Comparison of ENCODE assay signal across 12 cellular contexts in genomic region chr9:81535542-81536241, GRCh38.
A peak's percentile ranks its signal among the peaks of the same experiment; 100 is the strongest.
DNase-seq lines count a peak whose midpoint lies in the region; ATAC-seq, FAIRE-seq and TF ChIP-seq lines count a peak whose summit lies in the region.
"Had no signal": no experiment of that assay in that cellular context is flagged by ENCODE, and none has a peak within 500 bp of the region (broad histone marks: within the 10 kb centered on the region; RNA-seq: fewer than 3 reads in every experiment).

No MANE protein-coding gene starts in this region.

- POLR2A ChIA-PET in HepG2 (lab: Yijun Ruan, JAX) = interaction anchor here (1.4 kb wide), 2 partner anchors 52 to 151 kb away, joined by 5 read pairs; no protein-coding TSS in a partner anchor
- POLR2A ChIA-PET in activated CD4-positive, alpha-beta memory T cell treated with anti-CD3 and anti-CD28 coated beads for 36 hours (lab: Charles Lee) = no interaction called here

- peak overlapping the region; percentile 25 for H3K4me2 ChIP-seq in HepG2 (ENCODE audit: low read depth, low read length)

- peak overlapping the region; percentile 56 for H3K27ac ChIP-seq in HepG2 (ENCODE audit: extremely low read length, insufficient read depth, low read length)
- H3K27ac ChIP-seq: C4-2B, uterus had no signal

- no peak overlapping the region for H3K27ac Mint-ChIP-seq in activated CD4-positive, alpha-beta memory T cell treated with anti-CD3 and anti-CD28 coated beads for 36 hours
- H3K27ac Mint-ChIP-seq in immature natural killer cell = no peak overlapping the region
- H3K27ac Mint-ChIP-seq: nephron had no signal

- H3K36me3 ChIP-seq in HepG2 (replicated peaks in 1 of 2; ENCODE audit: control insufficient read depth in 1 of 2, insufficient read depth in 2 of 2, low read length in 2 of 2) = no peaks in the 10 kb centered on the region
- H3K36me3 ChIP-seq: uterus had no signal

- TF ChIP-seq POLR2A in HepG2 (IDR thresholded peaks at IDR 0.05; ENCODE audit: insufficient read depth in 1 of 2, low read depth in 2 of 2, low read length in 2 of 2) = no peak

- in situ Hi-C loops in HepG2 (cut with HindIII; ENCODE audit: extremely low pct_ligation_motif_present, low pct_unique_long_range_greater_than_20kb) = no loop called here

- H2AFZ ChIP-seq in HepG2 (ENCODE audit: low read length) = no peak overlapping the region

- H3K9ac ChIP-seq in HepG2 (ENCODE audit: insufficient read depth, low read depth, low read length) = peak overlapping the region; percentile 37

- no peaks in the 10 kb centered on the region for H3K4me1 Mint-ChIP-seq in activated CD4-positive, alpha-beta memory T cell treated with anti-CD3 and anti-CD28 coated beads for 36 hours (ENCODE audit: low read depth)
- peaks cover 17 to 19% of the 10 kb centered on the region in 2 donors for H3K4me1 Mint-ChIP-seq in immature natural killer cell

- H3K4me1 ChIP-seq in HepG2 (ENCODE audit: insufficient read depth, low read length) = peaks cover 58% of the 10 kb centered on the region
- H3K4me1 ChIP-seq: uterus had no signal

- no peak for TF ChIP-seq RAD21 in HepG2 (CRISPR knock-in tag; IDR thresholded peaks at IDR 0.05)

- H4K20me1 ChIP-seq in HepG2 (ENCODE audit: insufficient read depth, low read length) = no peaks in the 10 kb centered on the region

- no peaks in the 10 kb centered on the region for H3K9me3 Mint-ChIP-seq in activated CD4-positive, alpha-beta memory T cell treated with anti-CD3 and anti-CD28 coated beads for 36 hours
- H3K9me3 Mint-ChIP-seq in immature natural killer cell = no peaks in the 10 kb centered on the region
- H3K9me3 Mint-ChIP-seq: nephron had no signal

- DNase-seq in Daoy (ENCODE audit: low read depth) (peak; percentile 56), NCI-H345 treated with DMSO at 0.1 percent for 48 hours (lab: John Stamatoyannopoulos, UW; ENCODE audit: unreplicated experiment) (peak; percentile 86), amniotic epithelial cell (ENCODE audit: low read depth) (peak; percentile 95), HepG2 (ENCODE audit: low spot score) (peak; percentile 99), middle frontal gyrus (ENCODE audit: extremely low spot score, low spot score) (no peak), immature natural killer cell (no peak)
- DNase-seq in activated CD4-positive, alpha-beta memory T cell treated with anti-CD3 and anti-CD28 coated beads for 36 hours = no peak
- no peak for DNase-seq in activated T-cell treated with anti-CD3 and anti-CD28 coated beads, Interleukin-2, amount 50 U/mL, for 48 hours
- DNase-seq: uterus had no signal

- TF ChIP-seq EP300 in HepG2 (IDR thresholded peaks at IDR 0.05; ENCODE audit: low read depth in 2 of 2, low read length in 2 of 2) (peak; percentile 90 to 99), HepG2 (CRISPR knock-in tag; IDR thresholded peaks at IDR 0.05; ENCODE audit: borderline replicate concordance) (peak; percentile 93)

- BruUV-seq in HepG2 (replicated peaks; lab: Mats Ljungman, UMichigan) = TSS peak; percentile 67

- H3K27me3 Mint-ChIP-seq in activated CD4-positive, alpha-beta memory T cell treated with anti-CD3 and anti-CD28 coated beads for 36 hours = peaks cover 2% of the 10 kb centered on the region
- H3K27me3 Mint-ChIP-seq in immature natural killer cell (ENCODE audit: low read depth in 3 of 3) = peaks cover 0 to 9% (median 7%) of the 10 kb centered on the region in 3 donors

- H3K4me3 Mint-ChIP-seq in activated CD4-positive, alpha-beta memory T cell treated with anti-CD3 and anti-CD28 coated beads for 36 hours = no peak overlapping the region
- no peak overlapping the region for H3K4me3 Mint-ChIP-seq in immature natural killer cell
- H3K4me3 Mint-ChIP-seq: nephron had no signal

- intact Hi-C loops in HepG2 (cut with micrococcal nuclease; ENCODE audit: unreplicated experiment) = loop anchor here (1.0 to 2.0 kb wide), 4 partner anchors 15 to 154 kb away; partner anchors contain the start of gene TLE1
- intact Hi-C loops in activated CD4-positive, alpha-beta memory T cell treated with anti-CD3 and anti-CD28 coated beads for 36 hours (cut with micrococcal nuclease) = no loop called here

- no peak overlapping the region for H3K4me3 ChIP-seq in HepG2 (replicated peaks in 1 of 3; ENCODE audit: insufficient read depth in 1 of 3, low read depth in 2 of 3, low read length in 3 of 3)
- H3K4me3 ChIP-seq: uterus had no signal

- 13% methylated on average over 9 of the region's 9 CpGs for WGBS in HepG2 (ENCODE audit: low lambda C conversion rate)

- no peaks in the 10 kb centered on the region for H3K36me3 Mint-ChIP-seq in activated CD4-positive, alpha-beta memory T cell treated with anti-CD3 and anti-CD28 coated beads for 36 hours
- H3K36me3 Mint-ChIP-seq in immature natural killer cell = no peaks in the 10 kb centered on the region

- CTCF ChIA-PET in HepG2 (lab: Yijun Ruan, JAX; ENCODE audit: low intra/inter-chr PET ratio, low total read pairs) = no interaction called here
- CTCF ChIA-PET in activated CD4-positive, alpha-beta memory T cell treated with anti-CD3 and anti-CD28 coated beads for 36 hours (lab: Charles Lee) = no interaction called here

- H3K79me2 ChIP-seq in HepG2 (ENCODE audit: insufficient read depth, low read length) = no peaks in the 10 kb centered on the region

- no peaks in the 10 kb centered on the region for H3K9me3 ChIP-seq in HepG2 (ENCODE audit: low read length)
- H3K9me3 ChIP-seq: uterus had no signal

- TF ChIP-seq CTCF in HepG2 (CRISPR knock-in tag; IDR thresholded peaks at IDR 0.05) = no peak

- ATAC-seq in HepG2 = peak; percentile 98
- ATAC-seq: HCT116 had no signal

- peak; percentile 95 for FAIRE-seq in HepG2 (lab: Jason Lieb, UNC)

- H3K27me3 ChIP-seq in HepG2 (ENCODE audit: control insufficient read depth in 1 of 2, insufficient read depth in 2 of 2, low read length in 2 of 2) = no peaks in the 10 kb centered on the region
- H3K27me3 ChIP-seq: uterus had no signal

TF ChIP-seq in HepG2, 621 proteins besides CTCF, POLR2A, EP300 and RAD21 (continues in another document):
- no peak for TF ChIP-seq ASH2L (IDR thresholded peaks at IDR 0.05; ENCODE audit: insufficient read length, low read depth, low read length)
- TF ChIP-seq PRMT3 (CRISPR knock-in tag; IDR thresholded peaks at IDR 0.05; ENCODE audit: borderline replicate concordance, low read depth) = no peak
- TF ChIP-seq GFI1 (CRISPR knock-in tag; IDR thresholded peaks at IDR 0.05; ENCODE audit: borderline replicate concordance) = peak; percentile 93
- TF ChIP-seq ZNF44 (CRISPR knock-in tag; IDR thresholded peaks at IDR 0.05) = no peak
- no peak for TF ChIP-seq HBP1 (CRISPR knock-in tag; IDR thresholded peaks at IDR 0.05; ENCODE audit: low read depth)
- no peak for TF ChIP-seq ZNF775 (CRISPR knock-in tag; IDR thresholded peaks at IDR 0.05; ENCODE audit: borderline replicate concordance)

Comparison
In these comparisons a context has a peak if more than half of its experiments do, and no peak if none do; other contexts are left out.
1. DNase-seq: peak in Daoy (single experiment), NCI-H345 treated with DMSO at 0.1 percent for 48 hours (single experiment), amniotic epithelial cell (single experiment) and HepG2 (single experiment); none in middle frontal gyrus (single experiment), activated CD4-positive, alpha-beta memory T cell treated with anti-CD3 and anti-CD28 coated beads for 36 hours (single experiment), immature natural killer cell (0 of 3) and activated T-cell treated with anti-CD3 and anti-CD28 coated beads, Interleukin-2, amount 50 U/mL, for 48 hours (0 of 2).